Comparison of ENCODE assay signal across 8 cellular contexts in genomic region chr4:180805101-180805500, GRCh38.
"Had no signal": no experiment of that assay in that cellular context is flagged by ENCODE, and none has a peak within 500 bp of the region (broad histone marks: within the 10 kb centered on the region; RNA-seq: fewer than 3 reads in every experiment).

No MANE protein-coding gene starts in this region.

- DNase-seq: GM23248, GOT3, H7, HFFc6, KBM-7 had no signal

- H2AFZ ChIP-seq: GM23248 had no signal

- ATAC-seq: HCT116 had no signal

- H3K9me3 ChIP-seq: HAP-1 had no signal

- H3K4me3 ChIP-seq: GM23248, HAP-1 had no signal

- H3K27ac ChIP-seq: GM23248, HL-60 had no signal

- H3K9ac ChIP-seq: GM23248 had no signal

- H3K36me3 ChIP-seq: HAP-1 had no signal
